Comparison of ENCODE assay signal across 25 cellular contexts in the genomic region with DNA sequence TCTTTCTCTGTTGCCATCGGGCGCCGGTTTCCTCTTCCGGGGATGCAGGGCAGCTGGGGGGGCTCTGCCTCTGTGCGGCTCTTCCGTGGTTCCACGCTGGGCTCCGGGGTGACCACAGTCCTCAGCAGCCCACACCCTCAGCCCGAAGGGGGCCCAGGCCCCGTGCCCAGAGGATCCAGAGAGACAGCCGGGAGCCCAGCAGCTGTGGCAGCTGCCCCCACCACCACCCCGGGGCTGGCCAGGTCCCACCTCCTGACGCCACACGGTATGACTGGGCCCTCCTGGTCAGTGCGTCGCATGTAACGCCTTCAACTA.
"Had no signal": no experiment of that assay in that cellular context is flagged by ENCODE, and none has a peak within 500 bp of the region (broad histone marks: within the 10 kb centered on the region; RNA-seq: fewer than 3 reads in every experiment).

No MANE protein-coding gene starts in this region.

- H3K4me1 Mint-ChIP-seq: activated CD4-positive, alpha-beta T cell treated with anti-CD3 and anti-CD28 coated beads, Interleukin-2, amount 10 ng/mL, durations not matched to agents 7 days and 5 days; activated CD8-positive, alpha-beta memory T cell treated with anti-CD3 and anti-CD28 coated beads, Interleukin-2, amount 10 ng/mL, durations not matched to agents 7 days and 5 days; endodermal cell; naive thymus-derived CD4-positive, alpha-beta T cell; T-cell had no signal

- DNase-seq: activated CD4-positive, alpha-beta T cell treated with anti-CD3 and anti-CD28 coated beads, Interleukin-2, amount 10 ng/mL, durations not matched to agents 7 days and 5 days; activated CD4-positive, CD25-positive, alpha-beta regulatory T cell treated with anti-CD3 and anti-CD28 coated beads, Interleukin-2, amount 50 U/mL, for 72 hours; activated CD8-positive, alpha-beta memory T cell treated with anti-CD3 and anti-CD28 coated beads, Interleukin-2, amount 10 ng/mL, durations not matched to agents 7 days and 5 days; activated CD8-positive, alpha-beta T cell treated with anti-CD3 and anti-CD28 coated beads for 36 hours; activated gamma-delta T cell; activated naive CD4-positive, alpha-beta T cell treated with anti-CD3 and anti-CD28 coated beads, Interleukin-2, amount 50 U/mL, for 16 hours; central memory CD4-positive, alpha-beta T cell; cortex of kidney; endodermal cell; esophagus squamous epithelium; gastrocnemius medialis; head of caudate nucleus; hypothalamus; left cardiac atrium; naive thymus-derived CD4-positive, alpha-beta T cell; spleen; stimulated activated CD4-positive, alpha-beta T cell treated with anti-CD3 and anti-CD28 coated beads, Interleukin-4, amount 100 ng/mL, for 24 hours; T-cell; WERI-Rb-1 had no signal

- H3K27ac ChIP-seq: esophagus squamous epithelium, gastrocnemius medialis, spleen, WERI-Rb-1 had no signal

- H3K4me3 Mint-ChIP-seq: activated CD4-positive, alpha-beta T cell treated with anti-CD3 and anti-CD28 coated beads, Interleukin-2, amount 10 ng/mL, durations not matched to agents 7 days and 5 days; activated CD8-positive, alpha-beta memory T cell treated with anti-CD3 and anti-CD28 coated beads, Interleukin-2, amount 10 ng/mL, durations not matched to agents 7 days and 5 days; activated CD8-positive, alpha-beta T cell treated with anti-CD3 and anti-CD28 coated beads for 36 hours; activated T-helper 1 cell treated with anti-CD3 and anti-CD28 coated beads, Interleukin-12 subunit alpha, Interleukin-12 subunit beta, Interleukin-2, Interleukin-4 antibody, amounts not matched to agents 30 ng/mL and 10 ng/mL and 1 ng/mL, durations not matched to agents 14 hours and 24 hours and 36 hours; endodermal cell; naive thymus-derived CD4-positive, alpha-beta T cell; stimulated activated naive CD8-positive, alpha-beta T cell treated with anti-CD3 and anti-CD28 coated beads, Interleukin-15, Interleukin-2, amounts not matched to agents 100 ng/mL and 50 ng/mL, for 24 hours; T-cell; T-helper 2 cell treated with Interferon-gamma antibody and Interleukin-4, amounts not matched to agents 5 μg/mL and 100 μg/mL, for 36 hours; type B pancreatic cell had no signal

- H3K36me3 ChIP-seq: esophagus squamous epithelium, gastrocnemius medialis, spleen, WERI-Rb-1 had no signal

- H3K9me3 Mint-ChIP-seq: activated CD4-positive, alpha-beta T cell treated with anti-CD3 and anti-CD28 coated beads, Interleukin-2, amount 10 ng/mL, durations not matched to agents 7 days and 5 days; activated CD8-positive, alpha-beta T cell treated with anti-CD3 and anti-CD28 coated beads for 36 hours; activated T-helper 1 cell treated with anti-CD3 and anti-CD28 coated beads, Interleukin-12 subunit alpha, Interleukin-12 subunit beta, Interleukin-2, Interleukin-4 antibody, amounts not matched to agents 30 ng/mL and 10 ng/mL and 1 ng/mL, durations not matched to agents 14 hours and 24 hours and 36 hours; endodermal cell; naive thymus-derived CD4-positive, alpha-beta T cell; stimulated activated naive CD8-positive, alpha-beta T cell treated with anti-CD3 and anti-CD28 coated beads, Interleukin-15, Interleukin-2, amounts not matched to agents 100 ng/mL and 50 ng/mL, for 24 hours; T-cell; T-helper 2 cell treated with Interferon-gamma antibody and Interleukin-4, amounts not matched to agents 5 μg/mL and 100 μg/mL, for 36 hours; type B pancreatic cell had no signal

- H3K9me3 ChIP-seq: gastrocnemius medialis had no signal

- H3K4me3 ChIP-seq: gastrocnemius medialis, spleen had no signal

- H3K27ac Mint-ChIP-seq: activated CD4-positive, alpha-beta T cell treated with anti-CD3 and anti-CD28 coated beads, Interleukin-2, amount 10 ng/mL, durations not matched to agents 7 days and 5 days; activated CD8-positive, alpha-beta memory T cell treated with anti-CD3 and anti-CD28 coated beads, Interleukin-2, amount 10 ng/mL, durations not matched to agents 7 days and 5 days; activated CD8-positive, alpha-beta T cell treated with anti-CD3 and anti-CD28 coated beads for 36 hours; activated T-helper 1 cell treated with anti-CD3 and anti-CD28 coated beads, Interleukin-12 subunit alpha, Interleukin-12 subunit beta, Interleukin-2, Interleukin-4 antibody, amounts not matched to agents 30 ng/mL and 10 ng/mL and 1 ng/mL, durations not matched to agents 14 hours and 24 hours and 36 hours; endodermal cell; naive thymus-derived CD4-positive, alpha-beta T cell; progenitor cell of endocrine pancreas; stimulated activated naive CD8-positive, alpha-beta T cell treated with anti-CD3 and anti-CD28 coated beads, Interleukin-15, Interleukin-2, amounts not matched to agents 100 ng/mL and 50 ng/mL, for 24 hours; T-cell; T-helper 2 cell treated with Interferon-gamma antibody and Interleukin-4, amounts not matched to agents 5 μg/mL and 100 μg/mL, for 36 hours; type B pancreatic cell had no signal

- H3K4me1 ChIP-seq: esophagus squamous epithelium, gastrocnemius medialis, spleen had no signal

- H3K27me3 Mint-ChIP-seq: activated CD4-positive, alpha-beta T cell treated with anti-CD3 and anti-CD28 coated beads, Interleukin-2, amount 10 ng/mL, durations not matched to agents 7 days and 5 days; activated CD8-positive, alpha-beta memory T cell treated with anti-CD3 and anti-CD28 coated beads, Interleukin-2, amount 10 ng/mL, durations not matched to agents 7 days and 5 days; activated CD8-positive, alpha-beta T cell treated with anti-CD3 and anti-CD28 coated beads for 36 hours; progenitor cell of endocrine pancreas; stimulated activated naive CD8-positive, alpha-beta T cell treated with anti-CD3 and anti-CD28 coated beads, Interleukin-15, Interleukin-2, amounts not matched to agents 100 ng/mL and 50 ng/mL, for 24 hours had no signal

- H3K36me3 Mint-ChIP-seq: activated CD8-positive, alpha-beta memory T cell treated with anti-CD3 and anti-CD28 coated beads, Interleukin-2, amount 10 ng/mL, durations not matched to agents 7 days and 5 days; naive thymus-derived CD4-positive, alpha-beta T cell; T-cell; type B pancreatic cell had no signal

- ATAC-seq: activated CD8-positive, alpha-beta memory T cell treated with anti-CD3 and anti-CD28 coated beads, Interleukin-2, amount 10 ng/mL, durations not matched to agents 7 days and 5 days; activated CD8-positive, alpha-beta T cell treated with anti-CD3 and anti-CD28 coated beads for 36 hours; gastrocnemius medialis; naive thymus-derived CD4-positive, alpha-beta T cell; SK-N-SH treated with all-trans-retinoic acid at 6 μM for 48 hours; T-cell had no signal
